24 cellular contexts compared by ENCODE assay signal in genomic region chr2:117085256-117085655, GRCh38.
"Had no signal": no experiment of that assay in that cellular context is flagged by ENCODE, and none has a peak within 500 bp of the region (broad histone marks: within the 10 kb centered on the region; RNA-seq: fewer than 3 reads in every experiment).

No MANE protein-coding gene starts in this region.

- H3K4me3 Mint-ChIP-seq: naive thymus-derived CD8-positive, alpha-beta T cell; nephron; neural crest cell; stimulated activated naive B cell treated with anti-CD40 and anti-IgM and Interleukin-4, amounts not matched to agents 10 μg/mL and 1 μg/mL and 100 μg/mL, for 72 hours had no signal

- H2AFZ ChIP-seq: hepatocyte, parathyroid adenoma had no signal

- H3K79me2 ChIP-seq: hepatocyte, parathyroid adenoma had no signal

- H3K9ac ChIP-seq: parathyroid adenoma had no signal

- H3K36me3 ChIP-seq: left ventricle myocardium inferior, neutrophil, right atrium auricular region, right lobe of liver, stomach, thyroid gland, transverse colon, upper lobe of right lung had no signal

- H3K4me2 ChIP-seq: hepatocyte had no signal

- H3K9me3 Mint-ChIP-seq: nephron, neural crest cell had no signal

- H3K27ac ChIP-seq: hepatocyte, left ventricle myocardium inferior, neutrophil, parathyroid adenoma, psoas muscle, right atrium auricular region, right lobe of liver, stomach, testis, thyroid gland, transverse colon, upper lobe of right lung had no signal

- H3K36me3 Mint-ChIP-seq: stimulated activated naive B cell treated with anti-CD40 and anti-IgM and Interleukin-4, amounts not matched to agents 10 μg/mL and 1 μg/mL and 100 μg/mL, for 72 hours had no signal

- H3K4me1 ChIP-seq: left ventricle myocardium inferior, parathyroid adenoma, psoas muscle, right atrium auricular region, right lobe of liver, stomach, testis, thyroid gland, transverse colon, upper lobe of right lung had no signal

- H3K9me3 ChIP-seq: left ventricle myocardium inferior, neutrophil, right atrium auricular region, right lobe of liver, stomach, testis, thyroid gland, transverse colon, upper lobe of right lung had no signal

- H3K4me1 Mint-ChIP-seq: naive thymus-derived CD8-positive, alpha-beta T cell; stimulated activated naive B cell treated with anti-CD40 and anti-IgM and Interleukin-4, amounts not matched to agents 10 μg/mL and 1 μg/mL and 100 μg/mL, for 72 hours had no signal

- ATAC-seq: naive thymus-derived CD8-positive, alpha-beta T cell; psoas muscle; right lobe of liver; stimulated activated naive B cell treated with anti-CD40 and anti-IgM and Interleukin-4, amounts not matched to agents 10 μg/mL and 1 μg/mL and 100 μg/mL, for 72 hours; stimulated activated naive CD8-positive, alpha-beta T cell treated with anti-CD3 and anti-CD28 coated beads, Interleukin-15, Interleukin-2, amounts not matched to agents 100 U/mL and 50 U/mL, for 24 hours; upper lobe of right lung had no signal

- H3K27ac Mint-ChIP-seq: naive thymus-derived CD8-positive, alpha-beta T cell; stimulated activated naive B cell treated with anti-CD40 and anti-IgM and Interleukin-4, amounts not matched to agents 10 μg/mL and 1 μg/mL and 100 μg/mL, for 72 hours had no signal

- H3K27me3 Mint-ChIP-seq: naive thymus-derived CD8-positive, alpha-beta T cell; stimulated activated naive B cell treated with anti-CD40 and anti-IgM and Interleukin-4, amounts not matched to agents 10 μg/mL and 1 μg/mL and 100 μg/mL, for 72 hours had no signal

- H3K27me3 ChIP-seq: hepatocyte, neutrophil, right atrium auricular region, right lobe of liver, stomach, testis, thyroid gland, transverse colon, upper lobe of right lung had no signal

- DNase-seq: islet precursor cell; left ventricle myocardium inferior; naive thymus-derived CD8-positive, alpha-beta T cell; occipital lobe; psoas muscle; right lobe of liver; stimulated activated CD4-positive, alpha-beta T cell treated with anti-CD3 and anti-CD28 coated beads, Interleukin-12 subunit alpha, Interleukin-12 subunit beta, amount 100 ng/mL, for 4 hours; stimulated activated CD4-positive, alpha-beta T cell treated with anti-CD3 and anti-CD28 coated beads, Interleukin-15, amount 100 ng/mL, for 24 hours; stimulated activated CD4-positive, alpha-beta T cell treated with anti-CD3 and anti-CD28 coated beads, Interleukin-2, amount 100 ng/mL, for 24 hours; stimulated activated CD4-positive, alpha-beta T cell treated with anti-CD3 and anti-CD28 coated beads, Interleukin-4, amount 100 ng/mL, for 1 hour; stimulated activated naive B cell treated with anti-CD40 and anti-IgM and Interleukin-4, amounts not matched to agents 10 μg/mL and 1 μg/mL and 100 μg/mL, for 72 hours; stimulated activated naive CD8-positive, alpha-beta T cell treated with anti-CD3 and anti-CD28 coated beads, Interleukin-15, Interleukin-2, amounts not matched to agents 100 U/mL and 50 U/mL, for 24 hours; stomach; testis; thyroid gland; transverse colon; upper lobe of right lung had no signal

- H3K4me3 ChIP-seq: hepatocyte, left ventricle myocardium inferior, lung, psoas muscle, right atrium auricular region, right lobe of liver, stomach, testis, thyroid gland, transverse colon, upper lobe of right lung had no signal
